ENCODE assay signal across 23 cellular contexts in genomic region chr1:110171134-110171733, GRCh38. TPM values are rescaled to one million over a fixed set of nuclear protein-coding genes. Genes with fewer than 3 reads are reported as not detected.
A peak's percentile ranks its signal among the peaks of the same experiment; 100 is the strongest.
DNase-seq lines count a peak whose midpoint lies in the region.
"Had no signal": no experiment of that assay in that cellular context is flagged by ENCODE, and none has a peak within 500 bp of the region (broad histone marks: within the 10 kb centered on the region; RNA-seq: fewer than 3 reads in every experiment).

No MANE protein-coding gene starts in this region.

- DNase-seq in NCI-H2081 (lab: John Stamatoyannopoulos, UW): peak; percentile 20 to 46
- DNase-seq in NCI-H2081 treated with DMSO at 0.1 percent for 48 hours (lab: John Stamatoyannopoulos, UW): no peak
- peak; percentile 96 for DNase-seq in NCI-H82 (lab: John Stamatoyannopoulos, UW)
- DNase-seq in glomerular visceral epithelial cell (ENCODE audit: extremely low spot score): peak; percentile 11
- no peak for DNase-seq in activated CD4-positive, CD25-positive, alpha-beta regulatory T cell (lab: John Stamatoyannopoulos, UW)
- DNase-seq in activated effector memory CD4-positive, alpha-beta T cell treated with Interleukin-2 at 50 U/mL for 16 hours: no peak
- no peak for DNase-seq in DMS114 treated with DMSO at 0.1 percent for 48 hours (lab: John Stamatoyannopoulos, UW; ENCODE audit: unreplicated experiment)
- DNase-seq: activated CD4-positive, alpha-beta T cell treated with anti-CD3 and anti-CD28 coated beads, Interleukin-2, amount 50 U/mL, for 48 hours; activated naive CD8-positive, alpha-beta T cell treated with anti-CD3 and anti-CD28 coated beads, Interleukin-2, amount 50 U/mL, for 24 hours; gastrocnemius medialis; KBM-7; NCI-H1436; nephron progenitor cell; right cardiac atrium; Right ventricle myocardium superior; stimulated activated CD4-positive, alpha-beta T cell treated with anti-CD3 and anti-CD28 coated beads, Interleukin-4, amount 100 ng/mL, for 1 hour; stimulated activated CD8-positive, alpha-beta memory T cell treated with anti-CD3 and anti-CD28 coated beads, Interleukin-4, amount 100 ng/mL, for 48 hours had no signal

- H3K27ac ChIP-seq in temporal lobe (ENCODE audit: low read depth, low read length): peak overlapping the region; percentile 28
- H3K27ac ChIP-seq: 22Rv1; BLaER1 treated with 17β-estradiol and CSF1 and Interleukin-3, amounts not matched to agents 10 nM and 100 nM; gastrocnemius medialis; suprapubic skin had no signal

RNA-seq across cellular contexts. Expression of gene SLC6A17, which starts 20.9 kb away (rescaled TPM):
- total RNA-seq in temporal lobe: 13.5 TPM
- total RNA-seq: Right ventricle myocardium superior had no signal

RNA-seq across cellular contexts. Expression of gene KCNC4, which starts 38.9 kb away (rescaled TPM):
- total RNA-seq in temporal lobe: 4.2 TPM

RNA-seq across cellular contexts. Expression of gene UBL4B, which starts 59.0 kb away (rescaled TPM):
- total RNA-seq in temporal lobe: 0.25 TPM
- total RNA-seq: activated T-helper 1 cell treated with anti-CD3 and anti-CD28 coated beads, Interleukin-12 subunit alpha, Interleukin-12 subunit beta, Interleukin-2, Interleukin-4 antibody, amounts not matched to agents 30 ng/mL and 10 ng/mL and 1 ng/mL, durations not matched to agents 14 hours and 24 hours and 36 hours; lung; right cardiac atrium; Right ventricle myocardium superior had no signal

Comparison
In these comparisons a context has a peak if more than half of its experiments do, and no peak if none do; other contexts are left out.
1. DNase-seq: peak in NCI-H2081 (2 of 2), NCI-H82 (single experiment) and glomerular visceral epithelial cell (single experiment); none in NCI-H2081 treated with DMSO at 0.1 percent for 48 hours (single experiment), activated CD4-positive, CD25-positive, alpha-beta regulatory T cell (0 of 4), activated effector memory CD4-positive, alpha-beta T cell treated with Interleukin-2 at 50 U/mL for 16 hours (single experiment) and DMS114 treated with DMSO at 0.1 percent for 48 hours (single experiment).